10 cellular contexts compared by ENCODE assay signal in the genomic region with DNA sequence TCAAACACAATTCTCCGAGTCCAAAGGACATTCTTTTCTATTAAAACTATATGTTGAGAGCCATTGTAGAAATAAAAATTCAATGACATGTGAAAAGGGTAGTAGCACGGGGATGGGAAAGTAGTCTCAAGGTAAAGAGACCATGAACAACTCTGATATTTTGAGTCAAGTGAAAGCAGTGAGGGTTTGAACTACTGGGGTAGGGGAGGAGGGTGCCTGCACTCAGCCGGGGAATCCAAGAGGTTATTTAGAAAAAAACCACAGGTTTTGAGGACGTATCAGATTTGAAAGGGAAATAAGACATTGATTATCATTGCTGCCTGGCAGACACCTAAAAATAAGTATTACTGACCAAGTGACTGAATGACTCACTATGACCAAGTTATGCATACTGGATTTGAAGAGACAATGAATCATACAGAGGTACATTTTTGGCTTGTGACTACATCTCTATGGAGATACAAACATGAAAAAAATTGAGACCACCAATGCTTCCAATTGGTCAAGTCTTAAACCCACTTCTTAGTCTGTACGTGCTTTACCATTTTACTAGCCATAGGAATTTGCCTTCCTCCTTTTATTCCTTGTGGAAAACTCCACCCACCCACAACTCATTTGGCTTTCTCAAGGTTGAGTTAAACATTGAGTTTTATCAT. TPM values are rescaled to one million over a fixed set of nuclear protein-coding genes. Genes with fewer than 3 reads are reported as not detected.
DNase-seq lines count a peak whose midpoint lies in the region; FAIRE-seq and TF ChIP-seq lines count a peak whose summit lies in the region.
"Had no signal": no experiment of that assay in that cellular context is flagged by ENCODE, and none has a peak within 500 bp of the region (broad histone marks: within the 10 kb centered on the region; RNA-seq: fewer than 3 reads in every experiment).

No MANE protein-coding gene starts in this region.

- no peak overlapping the region for H3K27ac ChIP-seq in H9 (ENCODE audit: insufficient read length, low read depth, low read length)
- no peak overlapping the region for H3K27ac ChIP-seq in substantia nigra (ENCODE audit: low read depth, low read length, poor library complexity, severe bottlenecking)
- H3K27ac ChIP-seq in neural progenitor cell: no peak overlapping the region

- H2AK5ac ChIP-seq in H9 (ENCODE audit: insufficient read length, low read length): no peak overlapping the region

- H3K27me3 Mint-ChIP-seq in H9 (ENCODE audit: low read depth): peaks cover 3% of the 10 kb centered on the region
- H3K27me3 Mint-ChIP-seq in neural progenitor cell (ENCODE audit: insufficient read depth, low read depth): no peaks in the 10 kb centered on the region

- no peak overlapping the region for H3K4me3 Mint-ChIP-seq in H9
- no peak overlapping the region for H3K4me3 Mint-ChIP-seq in neural progenitor cell

- H2BK15ac ChIP-seq in H9 (ENCODE audit: low read depth, low read length): no peak overlapping the region

- H3K9me3 ChIP-seq in H9 (ENCODE audit: control insufficient read depth, low read depth, low read length): no peaks in the 10 kb centered on the region
- no peaks in the 10 kb centered on the region for H3K9me3 ChIP-seq in neural progenitor cell (ENCODE audit: low read depth)

- no peak overlapping the region for H4K5ac ChIP-seq in H9 (ENCODE audit: insufficient read length, low read depth, low read length)

- H3K9me3 Mint-ChIP-seq in H9: no peaks in the 10 kb centered on the region
- no peaks in the 10 kb centered on the region for H3K9me3 Mint-ChIP-seq in neural progenitor cell

- no peak overlapping the region for H2BK5ac ChIP-seq in H9 (ENCODE audit: insufficient read length, low read length)

- no peaks in the 10 kb centered on the region for H3K4me1 ChIP-seq in H9 (ENCODE audit: insufficient read depth, low read length)
- no peaks in the 10 kb centered on the region for H3K4me1 ChIP-seq in neural progenitor cell

- peak; percentile 74 for FAIRE-seq in GM12892 (lab: Jason Lieb, UNC)

- no peak overlapping the region for H3K4ac ChIP-seq in H9 (ENCODE audit: low read depth, low read length)

- no peaks in the 10 kb centered on the region for H3K27me3 ChIP-seq in H9 (ENCODE audit: insufficient read depth, low read length)
- H3K27me3 ChIP-seq in neural progenitor cell: no peaks in the 10 kb centered on the region

- H2BK20ac ChIP-seq in H9 (ENCODE audit: low read depth, low read length, poor library complexity, severe bottlenecking): no peak overlapping the region

- no peak overlapping the region for H3K14ac ChIP-seq in H9 (ENCODE audit: insufficient read depth, low read length)

- H3T11ph ChIP-seq in H9 (ENCODE audit: low read length): no peak overlapping the region

- H2BK120ac ChIP-seq in H9 (ENCODE audit: low read depth, low read length, poor library complexity, severe bottlenecking): no peak overlapping the region

- no peak overlapping the region for H3K4me3 ChIP-seq in HFF-Myc (replicated peaks; ENCODE audit: low read depth, low read length)
- no peak overlapping the region for H3K4me3 ChIP-seq in neural progenitor cell

- H3F3A ChIP-seq in neural progenitor cell (ENCODE audit: low read depth): no peaks in the 10 kb centered on the region

- H3K4me1 Mint-ChIP-seq in H9: no peaks in the 10 kb centered on the region
- H3K4me1 Mint-ChIP-seq in neural progenitor cell: no peaks in the 10 kb centered on the region

- H3K79me1 ChIP-seq in H9 (ENCODE audit: insufficient read depth, low read depth, low read length, poor library complexity, severe bottlenecking): no peaks in the 10 kb centered on the region

- H4K20me1 ChIP-seq in H9 (ENCODE audit: control insufficient read depth, insufficient read depth, insufficient read length) (no peaks in the 10 kb centered on the region), neural progenitor cell (ENCODE audit: low read depth) (no peaks in the 10 kb centered on the region)

- TF ChIP-seq CTCF in HFF-Myc (IDR thresholded peaks at IDR 0.05; ENCODE audit: low read depth, low read length, missing control alignments): no peak
- TF ChIP-seq CTCF in H9 (conservative IDR thresholded peaks at IDR 0.05): no peak
- TF ChIP-seq CTCF in neural progenitor cell (IDR thresholded peaks at IDR 0.05): no peak

- no peak overlapping the region for H3K23ac ChIP-seq in H9 (ENCODE audit: insufficient read length, low read depth, low read length)

- no peak for TF ChIP-seq POLR2A in GM12892 (IDR thresholded peaks at IDR 0.05; ENCODE audit: low read depth, low read length)

- DNase-seq in GM12892 (ENCODE audit: insufficient read length) (no peak), HFF-Myc (ENCODE audit: extremely low read depth, low read depth) (peak; percentile 20), NCI-H226 (peak; percentile 77), glomerular visceral epithelial cell (ENCODE audit: extremely low spot score) (peak; percentile 77), H9 (no peak), substantia nigra (lab: John Stamatoyannopoulos, UW) (no peak), neural progenitor cell (ENCODE audit: low spot score) (no peak), NCI-H526 treated with DMSO at 0.1 percent for 48 hours (lab: John Stamatoyannopoulos, UW) (no peak)
- DNase-seq: aorta, occipital lobe had no signal

- no peak overlapping the region for H3K27ac Mint-ChIP-seq in H9
- H3K27ac Mint-ChIP-seq in neural progenitor cell: no peak overlapping the region

- H4K91ac ChIP-seq in H9 (ENCODE audit: insufficient read length, low read depth, low read length): no peak overlapping the region

- no peak overlapping the region for H4K8ac ChIP-seq in H9 (replicated peaks; ENCODE audit: insufficient read length, low read depth, low read length)

- H3K18ac ChIP-seq in H9 (ENCODE audit: insufficient read length, low read depth, low read length): no peak overlapping the region

- no peaks in the 10 kb centered on the region for H3K36me3 ChIP-seq in neural progenitor cell

- H3K4me2 ChIP-seq in H9 (ENCODE audit: insufficient read depth, insufficient read length, low read length): no peak overlapping the region
- H3K4me2 ChIP-seq in neural progenitor cell: no peak overlapping the region

- WGBS in H9 (ENCODE audit: extremely low coverage, insufficient read length, low lambda C conversion rate): no CpG with 5 or more reads among the region's 5 CpGs

- H2AFZ ChIP-seq in H9 (ENCODE audit: low read length) (no peak overlapping the region), neural progenitor cell (replicated peaks) (no peak overlapping the region)

- H3K56ac ChIP-seq in H9 (ENCODE audit: insufficient read length, low read depth, low read length): no peak overlapping the region

- H3K9ac ChIP-seq in H9 (ENCODE audit: extremely low read depth, insufficient read length, low read length): no peak overlapping the region
- H3K9ac ChIP-seq in neural progenitor cell: no peak overlapping the region

- no peaks in the 10 kb centered on the region for H3K36me3 Mint-ChIP-seq in H9 (ENCODE audit: insufficient read depth in 1 of 3, low read depth in 3 of 3)
- no peaks in the 10 kb centered on the region for H3K36me3 Mint-ChIP-seq in neural progenitor cell

- H3K79me2 ChIP-seq in H9 (ENCODE audit: insufficient read depth, low read length): no peaks in the 10 kb centered on the region
- H3K79me2 ChIP-seq in neural progenitor cell (ENCODE audit: low read depth): no peaks in the 10 kb centered on the region

- H2BK12ac ChIP-seq in H9 (ENCODE audit: insufficient read length, low read depth, low read length): no peak overlapping the region

- no peaks in the 10 kb centered on the region for H3K23me2 ChIP-seq in H9 (ENCODE audit: insufficient read length, low read depth, low read length, poor library complexity, severe bottlenecking)

RNA-seq across cellular contexts. Expression of a gene that starts 2.2 kb away (rescaled TPM):
- polyA plus RNA-seq in GM12892 (2012; ENCODE audit: missing spikeins): not detected
- total RNA-seq in H9 (2021) (not detected in 2 replicates), neural progenitor cell (ENCODE audit: low replicate concordance) (not detected in 2 replicates)
- polyA plus RNA-seq: aorta had no signal

RNA-seq across cellular contexts. Expression of a gene that starts 30.1 kb away (rescaled TPM):
- polyA plus RNA-seq in GM12892 (2012; ENCODE audit: missing spikeins): 0.47 TPM
- total RNA-seq in H9 (2021): not detected in 2 replicates
- total RNA-seq in neural progenitor cell (ENCODE audit: low replicate concordance): not detected in 2 replicates
- total RNA-seq: aorta, occipital lobe had no signal
- polyA plus RNA-seq: aorta had no signal

RNA-seq across cellular contexts. Expression of a gene that starts 34.1 kb away (rescaled TPM):
- polyA plus RNA-seq in GM12892 (2012; ENCODE audit: missing spikeins): 0.74 TPM
- total RNA-seq in H9 (2021): not detected in 2 replicates
- total RNA-seq in neural progenitor cell (ENCODE audit: low replicate concordance): 0.19 and 0.90 TPM in 2 replicates
- total RNA-seq: occipital lobe had no signal

RNA-seq across cellular contexts. Expression of a gene that starts 40.8 kb away (rescaled TPM):
- polyA plus RNA-seq in GM12892 (2012; ENCODE audit: missing spikeins): not detected
- total RNA-seq in H9 (2021) (not detected in 2 replicates), neural progenitor cell (ENCODE audit: low replicate concordance) (0.37 and 0.39 TPM in 2 replicates)
- total RNA-seq: occipital lobe had no signal
- polyA plus RNA-seq: aorta had no signal

RNA-seq across cellular contexts. Expression of a gene that starts 45.9 kb away (rescaled TPM):
- 1.0 TPM for polyA plus RNA-seq in GM12892 (2012; ENCODE audit: missing spikeins)
- total RNA-seq in H9 (2021) (14.1 and 17.9 TPM in 2 replicates), neural progenitor cell (ENCODE audit: low replicate concordance) (7.1 and 7.4 TPM in 2 replicates)

Comparison
In these comparisons a context has a peak if more than half of its experiments do, and no peak if none do; other contexts are left out.
1. DNase-seq: peak in HFF-Myc (single experiment), NCI-H226 (single experiment) and glomerular visceral epithelial cell (single experiment); none in GM12892 (single experiment), H9 (single experiment), substantia nigra (0 of 49), neural progenitor cell (single experiment) and NCI-H526 treated with DMSO at 0.1 percent for 48 hours (single experiment).